ENCODE assay signal across 1 cellular context in the genomic region with DNA sequence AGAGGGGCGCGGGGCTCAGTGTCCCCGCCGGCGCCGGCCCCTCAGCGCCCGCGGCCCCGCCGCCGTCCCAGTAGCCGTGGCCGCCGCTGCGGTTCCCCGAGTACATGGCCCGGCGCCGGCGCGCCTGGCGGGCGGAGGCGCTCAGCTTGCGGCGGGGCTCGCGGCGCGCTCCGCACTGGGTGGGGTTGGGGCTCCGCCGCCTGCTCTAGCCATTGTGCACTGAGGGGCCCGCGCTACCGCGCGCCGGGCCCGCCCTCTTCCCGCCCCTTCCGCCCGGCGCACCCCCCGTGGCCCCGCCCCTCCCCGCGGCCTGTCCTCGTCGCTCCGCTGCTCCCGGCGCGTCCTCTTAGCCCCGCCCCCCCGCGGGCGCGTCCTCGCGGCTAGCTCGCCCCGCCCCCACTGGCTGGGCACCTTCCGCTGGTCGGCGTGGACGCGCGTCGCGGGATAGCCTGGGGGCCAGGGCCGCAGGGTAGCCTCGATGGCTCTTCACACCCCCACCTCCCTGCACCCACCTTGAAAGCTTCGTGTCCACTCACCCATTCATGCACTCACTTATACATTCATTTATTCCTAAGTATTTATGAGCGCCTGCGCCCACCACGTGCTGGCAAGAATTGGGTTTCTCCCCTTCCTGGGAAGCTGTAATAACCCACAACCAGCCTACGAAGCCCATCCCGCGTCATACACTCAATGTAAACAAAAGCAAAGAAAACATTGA.
TF ChIP-seq lines count a peak whose summit lies in the region.

A gene with protein sequence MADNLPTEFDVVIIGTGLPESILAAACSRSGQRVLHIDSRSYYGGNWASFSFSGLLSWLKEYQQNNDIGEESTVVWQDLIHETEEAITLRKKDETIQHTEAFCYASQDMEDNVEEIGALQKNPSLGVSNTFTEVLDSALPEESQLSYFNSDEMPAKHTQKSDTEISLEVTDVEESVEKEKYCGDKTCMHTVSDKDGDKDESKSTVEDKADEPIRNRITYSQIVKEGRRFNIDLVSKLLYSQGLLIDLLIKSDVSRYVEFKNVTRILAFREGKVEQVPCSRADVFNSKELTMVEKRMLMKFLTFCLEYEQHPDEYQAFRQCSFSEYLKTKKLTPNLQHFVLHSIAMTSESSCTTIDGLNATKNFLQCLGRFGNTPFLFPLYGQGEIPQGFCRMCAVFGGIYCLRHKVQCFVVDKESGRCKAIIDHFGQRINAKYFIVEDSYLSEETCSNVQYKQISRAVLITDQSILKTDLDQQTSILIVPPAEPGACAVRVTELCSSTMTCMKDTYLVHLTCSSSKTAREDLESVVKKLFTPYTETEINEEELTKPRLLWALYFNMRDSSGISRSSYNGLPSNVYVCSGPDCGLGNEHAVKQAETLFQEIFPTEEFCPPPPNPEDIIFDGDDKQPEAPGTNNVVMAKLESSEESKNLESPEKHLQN (minus strand): TSS at position 221 of the 718 bp plus-strand sequence. CDS start 4,603 bp downstream, outside the sequence.
A gene with protein sequence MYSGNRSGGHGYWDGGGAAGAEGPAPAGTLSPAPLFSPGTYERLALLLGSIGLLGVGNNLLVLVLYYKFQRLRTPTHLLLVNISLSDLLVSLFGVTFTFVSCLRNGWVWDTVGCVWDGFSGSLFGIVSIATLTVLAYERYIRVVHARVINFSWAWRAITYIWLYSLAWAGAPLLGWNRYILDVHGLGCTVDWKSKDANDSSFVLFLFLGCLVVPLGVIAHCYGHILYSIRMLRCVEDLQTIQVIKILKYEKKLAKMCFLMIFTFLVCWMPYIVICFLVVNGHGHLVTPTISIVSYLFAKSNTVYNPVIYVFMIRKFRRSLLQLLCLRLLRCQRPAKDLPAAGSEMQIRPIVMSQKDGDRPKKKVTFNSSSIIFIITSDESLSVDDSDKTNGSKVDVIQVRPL (minus strand): TSS at position 221 of the 718 bp plus-strand sequence. CDS start 115 bp downstream, at position 106.

TF ChIP-seq in HCT116, 20 proteins besides CTCF, POLR2A, EP300 and RAD21 (continued from another document):
- TF ChIP-seq, protein P1, sequence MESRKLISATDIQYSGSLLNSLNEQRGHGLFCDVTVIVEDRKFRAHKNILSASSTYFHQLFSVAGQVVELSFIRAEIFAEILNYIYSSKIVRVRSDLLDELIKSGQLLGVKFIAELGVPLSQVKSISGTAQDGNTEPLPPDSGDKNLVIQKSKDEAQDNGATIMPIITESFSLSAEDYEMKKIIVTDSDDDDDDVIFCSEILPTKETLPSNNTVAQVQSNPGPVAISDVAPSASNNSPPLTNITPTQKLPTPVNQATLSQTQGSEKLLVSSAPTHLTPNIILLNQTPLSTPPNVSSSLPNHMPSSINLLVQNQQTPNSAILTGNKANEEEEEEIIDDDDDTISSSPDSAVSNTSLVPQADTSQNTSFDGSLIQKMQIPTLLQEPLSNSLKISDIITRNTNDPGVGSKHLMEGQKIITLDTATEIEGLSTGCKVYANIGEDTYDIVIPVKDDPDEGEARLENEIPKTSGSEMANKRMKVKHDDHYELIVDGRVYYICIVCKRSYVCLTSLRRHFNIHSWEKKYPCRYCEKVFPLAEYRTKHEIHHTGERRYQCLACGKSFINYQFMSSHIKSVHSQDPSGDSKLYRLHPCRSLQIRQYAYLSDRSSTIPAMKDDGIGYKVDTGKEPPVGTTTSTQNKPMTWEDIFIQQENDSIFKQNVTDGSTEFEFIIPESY (IDR thresholded peaks at IDR 0.05; ENCODE audit: extremely low read depth, insufficient replicate concordance, low read length) = peak; percentile 22
- no peak for TF ChIP-seq FOSL1 (IDR thresholded peaks at IDR 0.05; ENCODE audit: low read depth)
- TF ChIP-seq POLR2AphosphoS5 (IDR thresholded peaks at IDR 0.05; ENCODE audit: low read depth, low read length) = peak; percentile 95
- TF ChIP-seq ZFX (IDR thresholded peaks at IDR 0.05) = 0 out of 2 replicates have a peak, but pooled peaks have one; percentile 25
- no peak for TF ChIP-seq EGR1 (IDR thresholded peaks at IDR 0.05; ENCODE audit: low read depth)
- TF ChIP-seq SP1 (IDR thresholded peaks at IDR 0.05; ENCODE audit: low read depth) = peak; percentile 37; the same call in 1 of the 2 replicates
- TF ChIP-seq SIN3A (IDR thresholded peaks at IDR 0.05; ENCODE audit: low read depth) = no peak
- TF ChIP-seq, protein P2, sequence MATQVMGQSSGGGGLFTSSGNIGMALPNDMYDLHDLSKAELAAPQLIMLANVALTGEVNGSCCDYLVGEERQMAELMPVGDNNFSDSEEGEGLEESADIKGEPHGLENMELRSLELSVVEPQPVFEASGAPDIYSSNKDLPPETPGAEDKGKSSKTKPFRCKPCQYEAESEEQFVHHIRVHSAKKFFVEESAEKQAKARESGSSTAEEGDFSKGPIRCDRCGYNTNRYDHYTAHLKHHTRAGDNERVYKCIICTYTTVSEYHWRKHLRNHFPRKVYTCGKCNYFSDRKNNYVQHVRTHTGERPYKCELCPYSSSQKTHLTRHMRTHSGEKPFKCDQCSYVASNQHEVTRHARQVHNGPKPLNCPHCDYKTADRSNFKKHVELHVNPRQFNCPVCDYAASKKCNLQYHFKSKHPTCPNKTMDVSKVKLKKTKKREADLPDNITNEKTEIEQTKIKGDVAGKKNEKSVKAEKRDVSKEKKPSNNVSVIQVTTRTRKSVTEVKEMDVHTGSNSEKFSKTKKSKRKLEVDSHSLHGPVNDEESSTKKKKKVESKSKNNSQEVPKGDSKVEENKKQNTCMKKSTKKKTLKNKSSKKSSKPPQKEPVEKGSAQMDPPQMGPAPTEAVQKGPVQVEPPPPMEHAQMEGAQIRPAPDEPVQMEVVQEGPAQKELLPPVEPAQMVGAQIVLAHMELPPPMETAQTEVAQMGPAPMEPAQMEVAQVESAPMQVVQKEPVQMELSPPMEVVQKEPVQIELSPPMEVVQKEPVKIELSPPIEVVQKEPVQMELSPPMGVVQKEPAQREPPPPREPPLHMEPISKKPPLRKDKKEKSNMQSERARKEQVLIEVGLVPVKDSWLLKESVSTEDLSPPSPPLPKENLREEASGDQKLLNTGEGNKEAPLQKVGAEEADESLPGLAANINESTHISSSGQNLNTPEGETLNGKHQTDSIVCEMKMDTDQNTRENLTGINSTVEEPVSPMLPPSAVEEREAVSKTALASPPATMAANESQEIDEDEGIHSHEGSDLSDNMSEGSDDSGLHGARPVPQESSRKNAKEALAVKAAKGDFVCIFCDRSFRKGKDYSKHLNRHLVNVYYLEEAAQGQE (IDR thresholded peaks at IDR 0.05; ENCODE audit: low read depth) = no peak
- no peak for TF ChIP-seq JUND (IDR thresholded peaks at IDR 0.05)
- TF ChIP-seq YY1 (IDR thresholded peaks at IDR 0.05; ENCODE audit: extremely low read depth, insufficient replicate concordance, low read depth, low read length) = peak; percentile 34
